2 cellular contexts compared by ENCODE assay signal in the genomic region with DNA sequence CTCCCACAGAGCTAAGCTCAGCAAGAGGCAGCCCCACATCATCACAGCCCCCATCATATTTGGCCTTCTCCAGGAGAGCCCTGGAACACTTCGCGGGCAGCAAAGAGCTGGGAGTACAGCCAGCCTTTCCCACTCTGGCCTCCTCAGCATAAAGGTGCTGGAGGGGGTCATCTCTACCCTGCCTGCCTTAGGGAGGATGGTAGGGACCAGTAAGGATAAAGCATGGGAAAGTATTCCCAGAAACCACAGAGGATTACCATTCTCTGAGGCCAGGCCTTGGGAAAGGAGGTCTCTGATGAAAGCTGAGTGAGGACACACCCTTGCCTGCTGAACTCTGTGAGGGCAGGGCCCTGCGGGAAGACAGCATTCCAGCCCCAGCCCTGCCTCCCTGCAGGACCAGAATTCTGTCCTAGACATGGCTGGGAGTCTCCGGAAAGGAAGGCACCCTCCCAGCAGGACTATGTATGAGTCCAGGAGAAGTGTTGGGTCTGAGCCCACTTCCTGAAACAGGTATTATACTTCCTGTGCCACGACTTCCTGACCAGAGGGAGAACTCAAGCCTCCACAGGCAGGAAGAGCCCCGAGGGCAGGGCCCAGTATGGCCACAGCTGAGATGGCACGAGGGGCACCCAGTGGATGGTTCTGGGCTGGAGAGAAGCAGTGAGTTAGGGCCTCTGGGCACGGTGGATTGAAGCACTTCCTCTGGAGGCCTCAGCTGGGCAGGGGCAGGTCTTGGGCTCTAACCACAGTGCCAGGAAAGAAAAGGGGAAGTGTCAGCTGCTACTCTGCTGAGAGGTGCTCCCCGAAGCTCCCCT.
TF ChIP-seq lines count a peak whose summit lies in the region.

No MANE protein-coding gene starts in this region.

TF ChIP-seq in liver, 16 proteins besides CTCF, POLR2A, EP300 and RAD21:
- TF ChIP-seq SP1 (IDR thresholded peaks at IDR 0.05) (no peak), JUND (IDR thresholded peaks at IDR 0.05) (no peak), EGR1 (IDR thresholded peaks at IDR 0.05; ENCODE audit: low read depth in 2 of 2) (no peak), RXRA (IDR thresholded peaks at IDR 0.05) (no peak), TAF1 (conservative IDR thresholded peaks at IDR 0.05) (no peak), FOXA2 (IDR thresholded peaks at IDR 0.05) (no peak), GABPA (IDR thresholded peaks at IDR 0.05 in 1 of 2, conservative IDR thresholded peaks at IDR 0.05 in 1 of 2) (no peak), FOXA1 (IDR thresholded peaks at IDR 0.05) (no peak), NR2F2 (IDR thresholded peaks at IDR 0.05) (no peak), HNF4A (conservative IDR thresholded peaks at IDR 0.05) (no peak), HNF4G (IDR thresholded peaks at IDR 0.05) (no peak), YY1 (IDR thresholded peaks at IDR 0.05) (no peak)
- TF ChIP-seq, protein P1, sequence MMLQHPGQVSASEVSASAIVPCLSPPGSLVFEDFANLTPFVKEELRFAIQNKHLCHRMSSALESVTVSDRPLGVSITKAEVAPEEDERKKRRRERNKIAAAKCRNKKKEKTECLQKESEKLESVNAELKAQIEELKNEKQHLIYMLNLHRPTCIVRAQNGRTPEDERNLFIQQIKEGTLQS (IDR thresholded peaks at IDR 0.05) = no peak
- TF ChIP-seq, protein P2, sequence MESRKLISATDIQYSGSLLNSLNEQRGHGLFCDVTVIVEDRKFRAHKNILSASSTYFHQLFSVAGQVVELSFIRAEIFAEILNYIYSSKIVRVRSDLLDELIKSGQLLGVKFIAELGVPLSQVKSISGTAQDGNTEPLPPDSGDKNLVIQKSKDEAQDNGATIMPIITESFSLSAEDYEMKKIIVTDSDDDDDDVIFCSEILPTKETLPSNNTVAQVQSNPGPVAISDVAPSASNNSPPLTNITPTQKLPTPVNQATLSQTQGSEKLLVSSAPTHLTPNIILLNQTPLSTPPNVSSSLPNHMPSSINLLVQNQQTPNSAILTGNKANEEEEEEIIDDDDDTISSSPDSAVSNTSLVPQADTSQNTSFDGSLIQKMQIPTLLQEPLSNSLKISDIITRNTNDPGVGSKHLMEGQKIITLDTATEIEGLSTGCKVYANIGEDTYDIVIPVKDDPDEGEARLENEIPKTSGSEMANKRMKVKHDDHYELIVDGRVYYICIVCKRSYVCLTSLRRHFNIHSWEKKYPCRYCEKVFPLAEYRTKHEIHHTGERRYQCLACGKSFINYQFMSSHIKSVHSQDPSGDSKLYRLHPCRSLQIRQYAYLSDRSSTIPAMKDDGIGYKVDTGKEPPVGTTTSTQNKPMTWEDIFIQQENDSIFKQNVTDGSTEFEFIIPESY (IDR thresholded peaks at IDR 0.05) = no peak
- TF ChIP-seq, protein P3, sequence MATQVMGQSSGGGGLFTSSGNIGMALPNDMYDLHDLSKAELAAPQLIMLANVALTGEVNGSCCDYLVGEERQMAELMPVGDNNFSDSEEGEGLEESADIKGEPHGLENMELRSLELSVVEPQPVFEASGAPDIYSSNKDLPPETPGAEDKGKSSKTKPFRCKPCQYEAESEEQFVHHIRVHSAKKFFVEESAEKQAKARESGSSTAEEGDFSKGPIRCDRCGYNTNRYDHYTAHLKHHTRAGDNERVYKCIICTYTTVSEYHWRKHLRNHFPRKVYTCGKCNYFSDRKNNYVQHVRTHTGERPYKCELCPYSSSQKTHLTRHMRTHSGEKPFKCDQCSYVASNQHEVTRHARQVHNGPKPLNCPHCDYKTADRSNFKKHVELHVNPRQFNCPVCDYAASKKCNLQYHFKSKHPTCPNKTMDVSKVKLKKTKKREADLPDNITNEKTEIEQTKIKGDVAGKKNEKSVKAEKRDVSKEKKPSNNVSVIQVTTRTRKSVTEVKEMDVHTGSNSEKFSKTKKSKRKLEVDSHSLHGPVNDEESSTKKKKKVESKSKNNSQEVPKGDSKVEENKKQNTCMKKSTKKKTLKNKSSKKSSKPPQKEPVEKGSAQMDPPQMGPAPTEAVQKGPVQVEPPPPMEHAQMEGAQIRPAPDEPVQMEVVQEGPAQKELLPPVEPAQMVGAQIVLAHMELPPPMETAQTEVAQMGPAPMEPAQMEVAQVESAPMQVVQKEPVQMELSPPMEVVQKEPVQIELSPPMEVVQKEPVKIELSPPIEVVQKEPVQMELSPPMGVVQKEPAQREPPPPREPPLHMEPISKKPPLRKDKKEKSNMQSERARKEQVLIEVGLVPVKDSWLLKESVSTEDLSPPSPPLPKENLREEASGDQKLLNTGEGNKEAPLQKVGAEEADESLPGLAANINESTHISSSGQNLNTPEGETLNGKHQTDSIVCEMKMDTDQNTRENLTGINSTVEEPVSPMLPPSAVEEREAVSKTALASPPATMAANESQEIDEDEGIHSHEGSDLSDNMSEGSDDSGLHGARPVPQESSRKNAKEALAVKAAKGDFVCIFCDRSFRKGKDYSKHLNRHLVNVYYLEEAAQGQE (IDR thresholded peaks at IDR 0.05) = no peak
- TF ChIP-seq, protein P4, sequence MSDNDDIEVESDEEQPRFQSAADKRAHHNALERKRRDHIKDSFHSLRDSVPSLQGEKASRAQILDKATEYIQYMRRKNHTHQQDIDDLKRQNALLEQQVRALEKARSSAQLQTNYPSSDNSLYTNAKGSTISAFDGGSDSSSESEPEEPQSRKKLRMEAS (IDR thresholded peaks at IDR 0.05) = no peak
TF ChIP-seq in liver: peak in this region for 0.

TF ChIP-seq in HepG2, 621 proteins besides CTCF, POLR2A, EP300 and RAD21:
- TF ChIP-seq ZNF709 (CRISPR knock-in tag; IDR thresholded peaks at IDR 0.05) = no peak
- TF ChIP-seq ARNT2 (CRISPR knock-in tag; IDR thresholded peaks at IDR 0.05; ENCODE audit: low read depth) = no peak
- TF ChIP-seq, protein P5, sequence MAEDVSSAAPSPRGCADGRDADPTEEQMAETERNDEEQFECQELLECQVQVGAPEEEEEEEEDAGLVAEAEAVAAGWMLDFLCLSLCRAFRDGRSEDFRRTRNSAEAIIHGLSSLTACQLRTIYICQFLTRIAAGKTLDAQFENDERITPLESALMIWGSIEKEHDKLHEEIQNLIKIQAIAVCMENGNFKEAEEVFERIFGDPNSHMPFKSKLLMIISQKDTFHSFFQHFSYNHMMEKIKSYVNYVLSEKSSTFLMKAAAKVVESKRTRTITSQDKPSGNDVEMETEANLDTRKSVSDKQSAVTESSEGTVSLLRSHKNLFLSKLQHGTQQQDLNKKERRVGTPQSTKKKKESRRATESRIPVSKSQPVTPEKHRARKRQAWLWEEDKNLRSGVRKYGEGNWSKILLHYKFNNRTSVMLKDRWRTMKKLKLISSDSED (CRISPR knock-in tag; IDR thresholded peaks at IDR 0.05) = no peak
- no peak for TF ChIP-seq ZNF615 (CRISPR knock-in tag; IDR thresholded peaks at IDR 0.05; ENCODE audit: borderline replicate concordance)
- TF ChIP-seq ZNF3 (CRISPR knock-in tag; IDR thresholded peaks at IDR 0.05) = no peak
- no peak for TF ChIP-seq ZFP62 (CRISPR knock-in tag; IDR thresholded peaks at IDR 0.05)
- TF ChIP-seq, protein P6, sequence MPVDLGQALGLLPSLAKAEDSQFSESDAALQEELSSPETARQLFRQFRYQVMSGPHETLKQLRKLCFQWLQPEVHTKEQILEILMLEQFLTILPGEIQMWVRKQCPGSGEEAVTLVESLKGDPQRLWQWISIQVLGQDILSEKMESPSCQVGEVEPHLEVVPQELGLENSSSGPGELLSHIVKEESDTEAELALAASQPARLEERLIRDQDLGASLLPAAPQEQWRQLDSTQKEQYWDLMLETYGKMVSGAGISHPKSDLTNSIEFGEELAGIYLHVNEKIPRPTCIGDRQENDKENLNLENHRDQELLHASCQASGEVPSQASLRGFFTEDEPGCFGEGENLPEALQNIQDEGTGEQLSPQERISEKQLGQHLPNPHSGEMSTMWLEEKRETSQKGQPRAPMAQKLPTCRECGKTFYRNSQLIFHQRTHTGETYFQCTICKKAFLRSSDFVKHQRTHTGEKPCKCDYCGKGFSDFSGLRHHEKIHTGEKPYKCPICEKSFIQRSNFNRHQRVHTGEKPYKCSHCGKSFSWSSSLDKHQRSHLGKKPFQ (CRISPR knock-in tag; IDR thresholded peaks at IDR 0.05; ENCODE audit: insufficient replicate concordance) = no peak
- no peak for TF ChIP-seq CHD4 (IDR thresholded peaks at IDR 0.05; ENCODE audit: borderline replicate concordance, low read length)
- no peak for TF ChIP-seq FIP1L1 (IDR thresholded peaks at IDR 0.05; ENCODE audit: borderline replicate concordance, insufficient read depth, low read depth, low read length)
- no peak for TF ChIP-seq RFX3 (CRISPR knock-in tag; IDR thresholded peaks at IDR 0.05)
- TF ChIP-seq, protein P7, sequence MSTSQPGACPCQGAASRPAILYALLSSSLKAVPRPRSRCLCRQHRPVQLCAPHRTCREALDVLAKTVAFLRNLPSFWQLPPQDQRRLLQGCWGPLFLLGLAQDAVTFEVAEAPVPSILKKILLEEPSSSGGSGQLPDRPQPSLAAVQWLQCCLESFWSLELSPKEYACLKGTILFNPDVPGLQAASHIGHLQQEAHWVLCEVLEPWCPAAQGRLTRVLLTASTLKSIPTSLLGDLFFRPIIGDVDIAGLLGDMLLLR (CRISPR knock-in tag; IDR thresholded peaks at IDR 0.05) = no peak
- no peak for TF ChIP-seq ZSCAN12 (CRISPR knock-in tag; IDR thresholded peaks at IDR 0.05)
- TF ChIP-seq SNAPC2 (CRISPR knock-in tag; IDR thresholded peaks at IDR 0.05) = no peak
- TF ChIP-seq, protein P8, sequence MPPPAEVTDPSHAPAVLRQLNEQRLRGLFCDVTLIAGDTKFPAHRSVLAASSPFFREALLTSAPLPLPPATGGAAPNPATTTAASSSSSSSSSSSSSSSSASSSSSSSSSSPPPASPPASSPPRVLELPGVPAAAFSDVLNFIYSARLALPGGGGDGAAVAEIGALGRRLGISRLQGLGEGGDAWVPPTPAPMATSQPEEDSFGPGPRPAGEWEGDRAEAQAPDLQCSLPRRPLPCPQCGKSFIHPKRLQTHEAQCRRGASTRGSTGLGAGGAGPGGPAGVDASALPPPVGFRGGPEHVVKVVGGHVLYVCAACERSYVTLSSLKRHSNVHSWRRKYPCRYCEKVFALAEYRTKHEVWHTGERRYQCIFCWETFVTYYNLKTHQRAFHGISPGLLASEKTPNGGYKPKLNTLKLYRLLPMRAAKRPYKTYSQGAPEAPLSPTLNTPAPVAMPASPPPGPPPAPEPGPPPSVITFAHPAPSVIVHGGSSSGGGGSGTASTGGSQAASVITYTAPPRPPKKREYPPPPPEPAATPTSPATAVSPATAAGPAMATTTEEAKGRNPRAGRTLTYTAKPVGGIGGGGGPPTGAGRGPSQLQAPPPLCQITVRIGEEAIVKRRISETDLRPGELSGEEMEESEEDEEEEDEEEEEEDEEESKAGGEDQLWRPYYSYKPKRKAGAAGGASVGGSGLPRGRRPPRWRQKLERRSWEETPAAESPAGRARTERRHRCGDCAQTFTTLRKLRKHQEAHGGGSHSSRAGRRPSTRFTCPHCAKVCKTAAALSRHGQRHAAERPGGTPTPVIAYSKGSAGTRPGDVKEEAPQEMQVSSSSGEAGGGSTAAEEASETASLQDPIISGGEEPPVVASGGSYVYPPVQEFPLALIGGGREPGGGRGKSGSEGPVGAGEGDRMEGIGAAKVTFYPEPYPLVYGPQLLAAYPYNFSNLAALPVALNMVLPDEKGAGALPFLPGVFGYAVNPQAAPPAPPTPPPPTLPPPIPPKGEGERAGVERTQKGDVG (CRISPR knock-in tag; IDR thresholded peaks at IDR 0.05; ENCODE audit: borderline replicate concordance) = no peak
- TF ChIP-seq MEIS2 (CRISPR knock-in tag; IDR thresholded peaks at IDR 0.05) = no peak
- TF ChIP-seq CENPX (CRISPR knock-in tag; IDR thresholded peaks at IDR 0.05) = no peak
- TF ChIP-seq, protein P9, sequence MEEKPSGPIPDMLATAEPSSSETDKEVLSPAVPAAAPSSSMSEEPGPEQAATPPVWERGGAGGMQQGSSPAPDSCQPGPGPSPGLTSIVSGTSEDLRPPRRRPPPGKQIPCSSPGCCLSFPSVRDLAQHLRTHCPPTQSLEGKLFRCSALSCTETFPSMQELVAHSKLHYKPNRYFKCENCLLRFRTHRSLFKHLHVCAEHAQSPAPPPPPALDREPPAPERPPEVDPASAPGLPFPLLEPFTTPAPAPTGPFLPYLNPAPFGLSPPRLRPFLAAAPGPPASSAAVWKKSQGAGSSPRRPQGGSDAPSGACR (CRISPR knock-in tag; IDR thresholded peaks at IDR 0.05) = no peak
- TF ChIP-seq MBD4 (IDR thresholded peaks at IDR 0.05; ENCODE audit: borderline replicate concordance, low read length) = no peak
- no peak for TF ChIP-seq RXRB (CRISPR knock-in tag; IDR thresholded peaks at IDR 0.05; ENCODE audit: borderline replicate concordance)
- TF ChIP-seq CBX2 (IDR thresholded peaks at IDR 0.05; ENCODE audit: low read depth, low read length) = no peak
- TF ChIP-seq CBX2 (CRISPR knock-in tag; IDR thresholded peaks at IDR 0.05; ENCODE audit: low read depth) = no peak
